ENCODE assay signal across 1 cellular context in genomic region chr2:127090281-127091128, GRCh38.
TF ChIP-seq lines count a peak whose summit lies in the region.

No MANE protein-coding gene starts in this region.

TF ChIP-seq in K562, 482 proteins besides CTCF, POLR2A, EP300 and RAD21:
- TF ChIP-seq ZFP36 (IDR thresholded peaks at IDR 0.05; ENCODE audit: low read depth, low read length, partially characterized antibody) (peak; percentile 92), ZNF436 (CRISPR knock-in tag; IDR thresholded peaks at IDR 0.05) (peak; percentile 60; the same call in 1 of the 2 replicates), JUND (IDR thresholded peaks at IDR 0.05; ENCODE audit: borderline replicate concordance, low read depth, low read length) (no peak), JUND (tag; IDR thresholded peaks at IDR 0.05; ENCODE audit: borderline replicate concordance, low read depth, low read length) (no peak), HNRNPLL (IDR thresholded peaks at IDR 0.05; ENCODE audit: low read depth, low read length, poor library complexity, severe bottlenecking) (no peak), TCF7L2 (IDR thresholded peaks at IDR 0.05; ENCODE audit: low read depth, low read length) (no peak), SNRNP70 (optimal IDR thresholded peaks at IDR 0.05; ENCODE audit: low read depth, low read length) (no peak), MECOM (CRISPR knock-in tag; IDR thresholded peaks at IDR 0.05) (no peak), SRSF1 (IDR thresholded peaks at IDR 0.05; ENCODE audit: low read depth, low read length) (no peak), CREB1 (IDR thresholded peaks at IDR 0.05) (no peak), CREB1 (CRISPR knock-in tag; IDR thresholded peaks at IDR 0.05) (no peak), ZNF316 (IDR thresholded peaks at IDR 0.05) (no peak), ZNF121 (CRISPR knock-in tag; conservative IDR thresholded peaks at IDR 0.05) (no peak), TAF15 (IDR thresholded peaks at IDR 0.05; ENCODE audit: low read depth, low read length) (no peak)
